In the genomic region with DNA sequence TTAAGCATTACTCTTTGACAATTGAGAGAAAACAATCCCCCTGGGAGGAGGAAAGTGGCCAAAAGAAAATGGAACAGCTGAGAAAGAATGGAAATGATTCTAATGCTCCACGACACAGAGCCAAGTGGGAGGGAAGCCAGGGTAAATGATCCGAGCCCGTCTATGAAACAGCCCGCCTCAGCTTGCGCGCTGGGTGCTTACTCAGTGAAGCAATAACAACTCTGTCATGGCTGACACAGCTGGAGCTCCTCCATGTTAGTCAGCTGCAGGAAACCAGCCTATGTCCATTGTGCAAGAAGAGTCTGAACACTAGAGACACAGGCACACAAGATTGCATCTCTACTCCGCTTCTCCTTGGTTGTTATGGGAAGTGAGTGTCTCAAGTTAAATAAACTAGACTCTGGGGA, we compare ENCODE assay signal across 8 cellular contexts. TPM values are rescaled to one million over a fixed set of nuclear protein-coding genes. Genes with fewer than 3 reads are reported as not detected.
A peak's percentile ranks its signal among the peaks of the same experiment; 100 is the strongest.
DNase-seq lines count a peak whose midpoint lies in the region; ATAC-seq and TF ChIP-seq lines count a peak whose summit lies in the region.

No MANE protein-coding gene starts in this region.

- TF ChIP-seq RAD21 in liver (IDR thresholded peaks at IDR 0.05): no peak

- H3K36me3 ChIP-seq in breast epithelium: no peaks in the 10 kb centered on the region
- peaks cover 3 to 9% (median 7%) of the 10 kb centered on the region in 4 donors for H3K36me3 ChIP-seq in liver (ENCODE audit: control insufficient read depth in 4 of 4, insufficient read depth in 3 of 4, low read depth in 1 of 4, low read length in 3 of 4)
- H3K36me3 ChIP-seq in upper lobe of left lung: peaks cover 0 to 20% (median 12%) of the 10 kb centered on the region in 4 donors

- H3K9me3 ChIP-seq in breast epithelium: no peaks in the 10 kb centered on the region
- no peaks in the 10 kb centered on the region for H3K9me3 ChIP-seq in liver (ENCODE audit: control insufficient read depth in 4 of 4, low read length in 3 of 4)
- H3K9me3 ChIP-seq in upper lobe of left lung: no peaks in the 10 kb centered on the region

- H3K4me3 ChIP-seq in breast epithelium (peak overlapping the region in 1 of 3 donors; percentile 32), liver (ENCODE audit: low read depth in 1 of 3, low read length in 3 of 3) (no peak overlapping the region), upper lobe of left lung (no peak overlapping the region)

- DNase-seq in AG20443 (ENCODE audit: low spot score) (peak; percentile 93), NCI-H187 (lab: John Stamatoyannopoulos, UW) (peak; percentile 27 to 62), breast epithelium (ENCODE audit: low spot score in 2 of 2) (peak; percentile 49 to 74), upper lobe of left lung (peak in 1 of 2 donors; percentile 62)
- DNase-seq in stimulated activated CD4-positive, alpha-beta T cell treated with anti-CD3 and anti-CD28 coated beads, Interleukin-4, amount 100 ng/mL, for 1 hour: no peak

- H3K27ac ChIP-seq in breast epithelium (peak overlapping the region in 1 of 2 donors; percentile 39), liver (ENCODE audit: low read depth in 1 of 2, low read length in 2 of 2) (no peak overlapping the region), upper lobe of left lung (no peak overlapping the region)

- ATAC-seq in upper lobe of left lung (ENCODE audit: low FRiP score in 2 of 2) (peak; percentile 79 to 97), GM18505 (IDR thresholded peaks at IDR 0.05; ENCODE audit: unreplicated experiment) (no peak), GM18519 (IDR thresholded peaks at IDR 0.05; ENCODE audit: low FRiP score, unreplicated experiment) (no peak)

- H3K9ac ChIP-seq in liver (ENCODE audit: low read depth in 1 of 2, low read length in 2 of 2): no peak overlapping the region

- intact Hi-C loops in breast epithelium (cut with DNase I; ENCODE audit: low total_unique reads): no loop called here

- H3K4me1 ChIP-seq in breast epithelium (no peaks in the 10 kb centered on the region), liver (ENCODE audit: control insufficient read depth in 4 of 4, insufficient read depth in 4 of 4, low read length in 3 of 4) (no peaks in the 10 kb centered on the region), upper lobe of left lung (peaks cover 0 to 5% (median 0%) of the 10 kb centered on the region in 4 donors)

- no peak for TF ChIP-seq CTCF in breast epithelium (IDR thresholded peaks at IDR 0.05)
- no peak for TF ChIP-seq CTCF in liver (IDR thresholded peaks at IDR 0.05; ENCODE audit: low read depth, low read length, missing input control)
- TF ChIP-seq CTCF in upper lobe of left lung (IDR thresholded peaks at IDR 0.05): no peak

- H3K27me3 ChIP-seq in breast epithelium (no peaks in the 10 kb centered on the region), liver (ENCODE audit: control insufficient read depth in 4 of 4, insufficient read depth in 4 of 4, low read length in 3 of 4) (no peaks in the 10 kb centered on the region), upper lobe of left lung (no peaks in the 10 kb centered on the region)

- TF ChIP-seq POLR2A in breast epithelium (IDR thresholded peaks at IDR 0.05): no peak
- no peak for TF ChIP-seq POLR2A in upper lobe of left lung (IDR thresholded peaks at IDR 0.05)
- TF ChIP-seq POLR2A in GM18505 (IDR thresholded peaks at IDR 0.05; ENCODE audit: borderline replicate concordance, extremely low read depth, insufficient read depth, insufficient read length): no peak

- no peak for TF ChIP-seq EP300 in upper lobe of left lung (IDR thresholded peaks at IDR 0.05)

- 52% methylated on average over 7 of the region's 7 CpGs for WGBS in liver
- 37 to 38% methylated on average over 7 of the region's 7 CpGs for WGBS in upper lobe of left lung, 2 donors

TF ChIP-seq in liver, 16 proteins besides CTCF, POLR2A, EP300 and RAD21:
- TF ChIP-seq YY1 (IDR thresholded peaks at IDR 0.05): peak; percentile 73
- TF ChIP-seq, protein P1, sequence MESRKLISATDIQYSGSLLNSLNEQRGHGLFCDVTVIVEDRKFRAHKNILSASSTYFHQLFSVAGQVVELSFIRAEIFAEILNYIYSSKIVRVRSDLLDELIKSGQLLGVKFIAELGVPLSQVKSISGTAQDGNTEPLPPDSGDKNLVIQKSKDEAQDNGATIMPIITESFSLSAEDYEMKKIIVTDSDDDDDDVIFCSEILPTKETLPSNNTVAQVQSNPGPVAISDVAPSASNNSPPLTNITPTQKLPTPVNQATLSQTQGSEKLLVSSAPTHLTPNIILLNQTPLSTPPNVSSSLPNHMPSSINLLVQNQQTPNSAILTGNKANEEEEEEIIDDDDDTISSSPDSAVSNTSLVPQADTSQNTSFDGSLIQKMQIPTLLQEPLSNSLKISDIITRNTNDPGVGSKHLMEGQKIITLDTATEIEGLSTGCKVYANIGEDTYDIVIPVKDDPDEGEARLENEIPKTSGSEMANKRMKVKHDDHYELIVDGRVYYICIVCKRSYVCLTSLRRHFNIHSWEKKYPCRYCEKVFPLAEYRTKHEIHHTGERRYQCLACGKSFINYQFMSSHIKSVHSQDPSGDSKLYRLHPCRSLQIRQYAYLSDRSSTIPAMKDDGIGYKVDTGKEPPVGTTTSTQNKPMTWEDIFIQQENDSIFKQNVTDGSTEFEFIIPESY (IDR thresholded peaks at IDR 0.05): no peak

RNA-seq across cellular contexts. Expression of gene NOA1, which starts 19.3 kb away (rescaled TPM):
- total RNA-seq in breast epithelium (10 to 100 TPM; 22.6 to 25.4 (median 23.7) TPM), liver (1 to 10 TPM; 8.0 to 9.2 TPM), upper lobe of left lung (10 to 100 TPM; 15.2 to 27.2 (median 22.8) TPM)
- polyA plus RNA-seq in liver: 1 to 10 TPM; 2.3 to 6.2 TPM

RNA-seq across cellular contexts. Expression of gene POLR2B, which starts 20.6 kb away (rescaled TPM):
- total RNA-seq in breast epithelium (100 to 1,000 TPM in 1 of 3 donors, 10 to 100 TPM in 2; 66.1 to 112 (median 71.4) TPM), liver (10 to 100 TPM; 55.4 to 64.4 TPM), upper lobe of left lung (100 to 1,000 TPM in 2 of 6 donors, 10 to 100 TPM in 4; 50.7 to 138 (median 69.4) TPM)
- 10 to 100 TPM; 16.6 to 24.6 TPM for polyA plus RNA-seq in liver

RNA-seq across cellular contexts. Expression of gene REST, which starts 50.4 kb away (rescaled TPM):
- total RNA-seq in breast epithelium (10 to 100 TPM; 31.0 to 44.6 (median 32.8) TPM), liver (10 to 100 TPM; 15.9 to 18.1 TPM), upper lobe of left lung (10 to 100 TPM; 18.3 to 40.2 (median 31.8) TPM)
- polyA plus RNA-seq in liver: 1 to 10 TPM; 3.7 to 8.8 TPM

Comparison
In these comparisons a context has a peak if more than half of its experiments do, and no peak if none do; other contexts are left out.
1. ATAC-seq: peak in upper lobe of left lung (2 of 2); none in GM18505 (single experiment) and GM18519 (single experiment).